Comparison of ENCODE assay signal across 29 cellular contexts in the genomic region with DNA sequence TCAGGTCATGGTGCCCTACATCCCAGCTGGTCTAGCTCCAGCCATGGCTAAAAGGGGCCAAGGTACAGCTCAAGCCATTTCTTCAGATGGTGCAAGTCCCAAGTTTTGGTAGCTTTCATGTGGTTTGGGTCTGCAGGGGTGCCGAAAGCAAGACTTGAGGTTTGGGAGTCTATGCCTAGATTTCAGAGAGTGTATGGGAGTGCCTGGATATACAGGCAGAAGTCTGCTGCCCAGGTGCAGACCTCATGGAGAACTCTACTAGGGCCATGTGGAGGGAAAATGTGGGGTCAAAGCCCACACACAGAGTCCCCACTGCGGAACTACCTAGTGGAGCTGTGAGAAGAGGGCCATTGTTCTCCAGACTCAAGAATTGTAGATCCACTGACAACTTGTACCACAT.
"Had no signal": no experiment of that assay in that cellular context is flagged by ENCODE, and none has a peak within 500 bp of the region (broad histone marks: within the 10 kb centered on the region; RNA-seq: fewer than 3 reads in every experiment).

No MANE protein-coding gene starts in this region.

- H3K27ac Mint-ChIP-seq: naive thymus-derived CD8-positive, alpha-beta T cell; natural killer cell treated with Interleukin-12 subunit alpha and Interleukin-12 subunit beta and Interleukin-15 and Interleukin-18, amount 100 ng/mL, for 72 hours; nephron progenitor cell; progenitor cell of endocrine pancreas; stimulated activated naive B cell treated with anti-CD40 and anti-IgM and Interleukin-4, amounts not matched to agents 10 μg/mL and 1 μg/mL and 100 μg/mL, for 72 hours; stimulated activated naive CD8-positive, alpha-beta T cell treated with anti-CD3 and anti-CD28 coated beads, Interleukin-15, Interleukin-2, amounts not matched to agents 100 ng/mL and 50 ng/mL, for 24 hours had no signal

- H3K27me3 Mint-ChIP-seq: naive thymus-derived CD8-positive, alpha-beta T cell; natural killer cell treated with Interleukin-12 subunit alpha and Interleukin-12 subunit beta and Interleukin-15 and Interleukin-18, amount 100 ng/mL, for 72 hours; progenitor cell of endocrine pancreas; stimulated activated naive B cell treated with anti-CD40 and anti-IgM and Interleukin-4, amounts not matched to agents 10 μg/mL and 1 μg/mL and 100 μg/mL, for 72 hours; stimulated activated naive CD8-positive, alpha-beta T cell treated with anti-CD3 and anti-CD28 coated beads, Interleukin-15, Interleukin-2, amounts not matched to agents 100 ng/mL and 50 ng/mL, for 24 hours had no signal

- DNase-seq: naive thymus-derived CD8-positive, alpha-beta T cell; nephron progenitor cell; occipital lobe; ovary; psoas muscle; right cardiac atrium; right lobe of liver; sigmoid colon; small intestine; stimulated activated CD4-positive, alpha-beta T cell treated with anti-CD3 and anti-CD28 coated beads, Interleukin-12 subunit alpha, Interleukin-12 subunit beta, amount 100 ng/mL, for 4 hours; stimulated activated CD4-positive, alpha-beta T cell treated with anti-CD3 and anti-CD28 coated beads, Interleukin-1b, Interleukin-23, amount 100 ng/mL, for 48 hours; stimulated activated CD4-positive, alpha-beta T cell treated with anti-CD3 and anti-CD28 coated beads, Interleukin-4, amount 100 ng/mL, for 1 hour; stimulated activated CD4-positive, alpha-beta T cell treated with anti-CD3 and anti-CD28 coated beads, Interleukin-4, amount 100 ng/mL, for 4 hours; stimulated activated CD8-positive, alpha-beta memory T cell treated with anti-CD3 and anti-CD28 coated beads, Interleukin-4, amount 100 ng/mL, for 48 hours; stimulated activated naive B cell treated with anti-CD40 and anti-IgM and Interleukin-4, amounts not matched to agents 10 μg/mL and 1 μg/mL and 100 μg/mL, for 72 hours; stimulated activated naive CD4-positive, alpha-beta T cell treated with Interleukin-2 at 50 U/mL for 16 hours; stomach; thyroid gland; trophoblast cell; upper lobe of left lung had no signal

- H3K4me3 Mint-ChIP-seq: naive thymus-derived CD8-positive, alpha-beta T cell; natural killer cell treated with Interleukin-12 subunit alpha and Interleukin-12 subunit beta and Interleukin-15 and Interleukin-18, amount 100 ng/mL, for 72 hours; nephron progenitor cell; neural crest cell; stimulated activated naive B cell treated with anti-CD40 and anti-IgM and Interleukin-4, amounts not matched to agents 10 μg/mL and 1 μg/mL and 100 μg/mL, for 72 hours; stimulated activated naive CD8-positive, alpha-beta T cell treated with anti-CD3 and anti-CD28 coated beads, Interleukin-15, Interleukin-2, amounts not matched to agents 100 ng/mL and 50 ng/mL, for 24 hours had no signal

- H3K9me3 ChIP-seq: ovary, psoas muscle, right lobe of liver, sigmoid colon, thoracic aorta, thyroid gland, vagina had no signal

- H3K9ac ChIP-seq: parathyroid adenoma had no signal

- H3K4me1 ChIP-seq: parathyroid adenoma, psoas muscle, right lobe of liver, sigmoid colon, stomach, thyroid gland, tibial nerve, upper lobe of left lung, vagina had no signal

- FAIRE-seq: small intestine, urothelium cell line had no signal

- H3K4me1 Mint-ChIP-seq: naive thymus-derived CD8-positive, alpha-beta T cell; nephron progenitor cell; neural crest cell; stimulated activated naive B cell treated with anti-CD40 and anti-IgM and Interleukin-4, amounts not matched to agents 10 μg/mL and 1 μg/mL and 100 μg/mL, for 72 hours had no signal

- H3K27me3 ChIP-seq: ovary, right lobe of liver, sigmoid colon, stomach, thyroid gland, tibial nerve, upper lobe of left lung, vagina had no signal

- H2AFZ ChIP-seq: parathyroid adenoma had no signal

- H3K36me3 ChIP-seq: ovary, right lobe of liver, sigmoid colon, stomach, thoracic aorta, thyroid gland, tibial nerve, upper lobe of left lung, vagina had no signal

- ATAC-seq: naive thymus-derived CD8-positive, alpha-beta T cell; natural killer cell treated with Interleukin-12 subunit alpha and Interleukin-12 subunit beta and Interleukin-15 and Interleukin-18, amount 100 ng/mL, for 72 hours; psoas muscle; right cardiac atrium; right lobe of liver; stimulated activated naive B cell treated with anti-CD40 and anti-IgM and Interleukin-4, amounts not matched to agents 10 μg/mL and 1 μg/mL and 100 μg/mL, for 72 hours had no signal

- H3K27ac ChIP-seq: ovary, parathyroid adenoma, psoas muscle, right lobe of liver, sigmoid colon, stomach, thoracic aorta, thyroid gland, tibial nerve, upper lobe of left lung, vagina had no signal

- H3K4me3 ChIP-seq: ovary, psoas muscle, right lobe of liver, sigmoid colon, stomach, thoracic aorta, thyroid gland, tibial nerve, upper lobe of left lung, vagina had no signal

- H3K36me3 Mint-ChIP-seq: naive thymus-derived CD8-positive, alpha-beta T cell; stimulated activated naive B cell treated with anti-CD40 and anti-IgM and Interleukin-4, amounts not matched to agents 10 μg/mL and 1 μg/mL and 100 μg/mL, for 72 hours had no signal
